In genomic region chrX:100484971-100485370, GRCh38 we compare ENCODE assay signal across 23 cellular contexts.
DNase-seq lines count a peak whose midpoint lies in the region; ATAC-seq, FAIRE-seq and TF ChIP-seq lines count a peak whose summit lies in the region.
"Had no signal": no experiment of that assay in that cellular context is flagged by ENCODE, and none has a peak within 500 bp of the region (broad histone marks: within the 10 kb centered on the region; RNA-seq: fewer than 3 reads in every experiment).

No MANE protein-coding gene starts in this region.

- H3K9ac ChIP-seq in NT2/D1 (ENCODE audit: insufficient read length, low read depth), result no peak overlapping the region
- no peak overlapping the region for H3K9ac ChIP-seq in H1 (replicated peaks in 1 of 4; ENCODE audit: extremely low read depth in 1 of 4, low read depth in 3 of 4, low read length in 3 of 4)
- H3K9ac ChIP-seq: BLaER1, GM23248 had no signal

- no peaks in the 10 kb centered on the region for H3K9me3 Mint-ChIP-seq in GM23338
- H3K9me3 Mint-ChIP-seq in nephron progenitor cell, result no peaks in the 10 kb centered on the region
- H3K9me3 Mint-ChIP-seq: CD8-positive, alpha-beta T cell had no signal

- no peaks in the 10 kb centered on the region for H3K79me2 ChIP-seq in GM23338 (replicated peaks; ENCODE audit: insufficient read depth)
- H3K79me2 ChIP-seq in H1 (ENCODE audit: control insufficient read depth in 1 of 2, insufficient read depth in 2 of 2, low read length in 2 of 2), result no peaks in the 10 kb centered on the region

- no peaks in the 10 kb centered on the region for H3K23me2 ChIP-seq in H1 (ENCODE audit: low read depth, low read length)

- H3K27me3 ChIP-seq in GM23338 (ENCODE audit: insufficient read depth), result no peaks in the 10 kb centered on the region
- no peaks in the 10 kb centered on the region for H3K27me3 ChIP-seq in NT2/D1 (ENCODE audit: insufficient read depth, insufficient read length)
- no peaks in the 10 kb centered on the region for H3K27me3 ChIP-seq in H1 (replicated peaks in 1 of 4; ENCODE audit: control insufficient read depth in 3 of 4, extremely low read depth in 1 of 4, insufficient read depth in 3 of 4, low read length in 3 of 4)
- H3K27me3 ChIP-seq: BLaER1 had no signal

- H2AFZ ChIP-seq in GM23338 (no peak overlapping the region), H1 (ENCODE audit: low read length) (no peak overlapping the region)
- H2AFZ ChIP-seq: GM23248 had no signal

- no peak for TF ChIP-seq POLR2A in H1 (IDR thresholded peaks at IDR 0.05; ENCODE audit: control extremely low read depth in 1 of 2, low read depth in 2 of 2, low read length in 2 of 2)

- no peaks in the 10 kb centered on the region for H3K9me3 ChIP-seq in NT2/D1 (ENCODE audit: insufficient read depth, low read length)
- H3K9me3 ChIP-seq in H1 (ENCODE audit: insufficient read depth in 2 of 2, low read depth in 1 of 2, low read length in 1 of 2), result no peaks in the 10 kb centered on the region
- H3K9me3 ChIP-seq: BLaER1, Caco-2 had no signal

- FAIRE-seq in H1 (lab: Jason Lieb, UNC) (peak; percentile 42), RCC 7860 (lab: Jason Lieb, UNC) (no peak)
- FAIRE-seq: A204.1, G401.6, GM12892, GM19239, H54 had no signal

- TF ChIP-seq EP300 in H1 (IDR thresholded peaks at IDR 0.05; ENCODE audit: borderline replicate concordance in 1 of 2, low read depth in 2 of 2, low read length in 2 of 2), result no peak

- H3K18ac ChIP-seq in H1 (ENCODE audit: extremely low read depth, low read length), result no peak overlapping the region

- peaks cover 4% of the 10 kb centered on the region for H3K27me3 Mint-ChIP-seq in GM23338 (ENCODE audit: insufficient read depth, low read depth, poor library complexity)
- peaks cover 6% of the 10 kb centered on the region for H3K27me3 Mint-ChIP-seq in nephron progenitor cell (ENCODE audit: low read depth, poor library complexity)

- no peak overlapping the region for H3K56ac ChIP-seq in H1 (replicated peaks; ENCODE audit: insufficient read length, low read depth, low read length)

- no peak overlapping the region for H2BK12ac ChIP-seq in H1 (ENCODE audit: low read depth, low read length)

- no peak for TF ChIP-seq RAD21 in H1 (IDR thresholded peaks at IDR 0.05 in 1 of 2, conservative IDR thresholded peaks at IDR 0.05 in 1 of 2; ENCODE audit: low read depth in 2 of 2, low read length in 2 of 2)

- no peak overlapping the region for H4K8ac ChIP-seq in H1 (ENCODE audit: extremely low read depth, insufficient read depth, low read length)

- H4K5ac ChIP-seq in H1 (ENCODE audit: insufficient read length, low read depth, low read length), result no peak overlapping the region

- H3K4ac ChIP-seq in H1 (replicated peaks; ENCODE audit: insufficient read length, low read depth, low read length), result no peak overlapping the region

- no peaks in the 10 kb centered on the region for H3K79me1 ChIP-seq in H1 (ENCODE audit: low read depth, low read length)

- H2BK5ac ChIP-seq in H1 (ENCODE audit: low read depth, low read length), result no peak overlapping the region

- 82% methylated on average over 1 of the region's 1 CpG; no CpG with 5 or more reads in 1 of the 2 experiments for WGBS in H1 (ENCODE audit: extremely low coverage in 1 of 2, insufficient coverage in 1 of 2, insufficient read length in 1 of 2, insufficient replicate concordance in 2 of 2, low coverage in 1 of 2, low lambda C conversion rate in 2 of 2, missing lambda C conversion rate in 1 of 2), 2 experiments

- H4K20me1 ChIP-seq in GM23338 (replicated peaks; ENCODE audit: insufficient read depth), result no peaks in the 10 kb centered on the region
- H4K20me1 ChIP-seq in H1 (replicated peaks in 1 of 2; ENCODE audit: control insufficient read depth in 1 of 2, insufficient read depth in 2 of 2, low read length in 2 of 2), result no peaks in the 10 kb centered on the region
- H4K20me1 ChIP-seq: BLaER1 had no signal

- CTCF ChIA-PET in H1 (lab: Charles Lee; ENCODE audit: partially characterized antibody), result interaction anchor here (2.2 kb wide), 1 partner anchor 37 kb away, joined by 12 read pairs; no protein-coding TSS in a partner anchor

- no peak overlapping the region for H2BK120ac ChIP-seq in H1 (replicated peaks; ENCODE audit: low read depth, low read length)

- H3K9me2 ChIP-seq in GM23338 (ENCODE audit: insufficient read depth), result no peaks in the 10 kb centered on the region

- H3K14ac ChIP-seq in H1 (ENCODE audit: insufficient read length), result no peak overlapping the region

- POLR2A ChIA-PET in H1 (lab: Charles Lee; ENCODE audit: partially characterized antibody), result interaction anchor here (0.6 to 1.0 kb wide), 2 partner anchors 22 to 66 kb away, joined by 3 read pairs; no protein-coding TSS in a partner anchor

- H3K4me2 ChIP-seq in GM23338 (no peak overlapping the region), H1 (ENCODE audit: insufficient read depth in 1 of 2, low read depth in 2 of 2, low read length in 2 of 2) (peak overlapping the region in 1 of 2 experiments; percentile 24; a peak in 2 of 4 replicates)
- H3K4me2 ChIP-seq: BLaER1 had no signal

- TF ChIP-seq CTCF in GM23338 (conservative IDR thresholded peaks at IDR 0.05; ENCODE audit: low read depth in 2 of 2) (no peak), H1 (IDR thresholded peaks at IDR 0.05; ENCODE audit: control extremely low read depth in 1 of 3, insufficient read depth in 1 of 3, low read depth in 1 of 3, low read length in 3 of 3) (no peak), nephron progenitor cell (IDR thresholded peaks at IDR 0.05) (no peak)

- ATAC-seq in GM23338, result peak; percentile 62
- ATAC-seq: CD8-positive, alpha-beta T cell had no signal

- no peak overlapping the region for H2AK5ac ChIP-seq in H1 (ENCODE audit: low read depth, low read length)

- DNase-seq in GM23338 (ENCODE audit: low spot score) (peak; percentile 31), NT2/D1 (ENCODE audit: low read depth, low spot score) (peak; percentile 32), H1 (ENCODE audit: low read depth in 1 of 2, low spot score in 2 of 2) (no peak), nephron progenitor cell (no peak), NK-92 (lab: John Stamatoyannopoulos, UW; ENCODE audit: unreplicated experiment) (no peak), RCC 7860 (ENCODE audit: low spot score) (no peak), NCI-H69 (lab: John Stamatoyannopoulos, UW) (no peak)
- DNase-seq: Caco-2; CD4-positive, CD25-positive, alpha-beta regulatory T cell; CD8-positive, alpha-beta T cell; DMS153; DND-41; GM23248; HCEC 1CT had no signal

- H3K36me3 Mint-ChIP-seq in GM23338 (ENCODE audit: low read depth) (no peaks in the 10 kb centered on the region), nephron progenitor cell (ENCODE audit: low read depth) (no peaks in the 10 kb centered on the region)
- H3K36me3 Mint-ChIP-seq: CD4-positive, CD25-positive, alpha-beta regulatory T cell; CD8-positive, alpha-beta T cell had no signal

- H2BK15ac ChIP-seq in H1 (ENCODE audit: low read length), result no peak overlapping the region

- no peak overlapping the region for H3K23ac ChIP-seq in H1 (ENCODE audit: insufficient read length)

- H3K4me1 ChIP-seq in GM23338 (ENCODE audit: insufficient read depth), result peaks cover 15% of the 10 kb centered on the region; the same call in 1 of the 2 replicates
- H3K4me1 ChIP-seq in NT2/D1 (ENCODE audit: insufficient read depth, insufficient read length), result peaks cover 3% of the 10 kb centered on the region
- H3K4me1 ChIP-seq in H1 (replicated peaks in 1 of 4; ENCODE audit: control insufficient read depth in 3 of 4, insufficient read depth in 4 of 4, low read length in 3 of 4), result 0 out of 7 replicates have a peak, but pooled peaks cover 0 to 4% (median under 1%) of the 10 kb centered on the region in 4 experiments
- H3K4me1 ChIP-seq: Caco-2 had no signal

- H3K4me3 Mint-ChIP-seq in GM23338 (no peak overlapping the region), nephron progenitor cell (no peak overlapping the region)
- H3K4me3 Mint-ChIP-seq: B cell; CD4-positive, CD25-positive, alpha-beta regulatory T cell; CD8-positive, alpha-beta T cell had no signal

- no peaks in the 10 kb centered on the region for H3F3A ChIP-seq in GM23338 (replicated peaks; ENCODE audit: low read depth)

- no peak overlapping the region for H2BK20ac ChIP-seq in H1 (ENCODE audit: low read length)

- H3K4me1 Mint-ChIP-seq in GM23338, result peaks cover 19% of the 10 kb centered on the region
- no peaks in the 10 kb centered on the region for H3K4me1 Mint-ChIP-seq in nephron progenitor cell
- H3K4me1 Mint-ChIP-seq: B cell; CD4-positive, CD25-positive, alpha-beta regulatory T cell had no signal

- H3K27ac Mint-ChIP-seq in GM23338, result no peak overlapping the region
- peak overlapping the region; percentile 72 for H3K27ac Mint-ChIP-seq in nephron progenitor cell
- H3K27ac Mint-ChIP-seq: B cell; CD4-positive, CD25-positive, alpha-beta regulatory T cell; CD8-positive, alpha-beta T cell had no signal

- H3K36me3 ChIP-seq in GM23338 (ENCODE audit: insufficient read depth), result no peaks in the 10 kb centered on the region
- no peaks in the 10 kb centered on the region for H3K36me3 ChIP-seq in NT2/D1 (ENCODE audit: insufficient read depth, insufficient read length, low read length)
- H3K36me3 ChIP-seq in H1 (ENCODE audit: control insufficient read depth in 2 of 4, insufficient read depth in 4 of 4, low read length in 3 of 4), result no peaks in the 10 kb centered on the region
- H3K36me3 ChIP-seq: BLaER1 had no signal

- H3K4me3 ChIP-seq in GM23338, result no peak overlapping the region
- H3K4me3 ChIP-seq in NT2/D1 (ENCODE audit: insufficient read length, low read depth), result no peak overlapping the region
- H3K4me3 ChIP-seq in H1 (ENCODE audit: extremely low read depth in 1 of 4, insufficient read depth in 2 of 4, low read depth in 3 of 4, low read length in 4 of 4), result no peak overlapping the region
- H3K4me3 ChIP-seq: BLaER1, GM23248 had no signal

- H3K27ac ChIP-seq in GM23338 (ENCODE audit: low read depth), result no peak overlapping the region
- H3K27ac ChIP-seq in H1 (ENCODE audit: low read depth, low read length), result no peak overlapping the region
- H3K27ac ChIP-seq: 22Rv1, BLaER1, C4-2B, GM23248 had no signal

- no peak overlapping the region for H4K91ac ChIP-seq in H1 (replicated peaks; ENCODE audit: insufficient read length, low read length)

TF ChIP-seq in H1, 55 proteins besides CTCF, POLR2A, EP300 and RAD21 (continues in another document):
- TF ChIP-seq SP4 (IDR thresholded peaks at IDR 0.05; ENCODE audit: low read length), result no peak
- TF ChIP-seq USF2 (IDR thresholded peaks at IDR 0.05; ENCODE audit: low read length), result no peak
- TF ChIP-seq HDAC2 (IDR thresholded peaks at IDR 0.05; ENCODE audit: borderline replicate concordance in 1 of 2, low read depth in 2 of 2, low read length in 2 of 2), result no peak
- TF ChIP-seq EGR1 (IDR thresholded peaks at IDR 0.05; ENCODE audit: borderline replicate concordance, low read depth, low read length), result no peak
- TF ChIP-seq TCF12 (IDR thresholded peaks at IDR 0.05; ENCODE audit: low read depth, low read length), result no peak

Comparison
In these comparisons a context has a peak if more than half of its experiments do, and no peak if none do; other contexts are left out.
1. DNase-seq: peak in GM23338 (single experiment) and NT2/D1 (single experiment); none in H1 (0 of 2), nephron progenitor cell (single experiment), NK-92 (single experiment), RCC 7860 (single experiment) and NCI-H69 (single experiment).